In genomic region chr16:4675864-4676786, GRCh38 we compare ENCODE assay signal across 8 cellular contexts. TPM values are rescaled to one million over a fixed set of nuclear protein-coding genes. Genes with fewer than 3 reads are reported as not detected.
DNase-seq lines count a peak whose midpoint lies in the region; ATAC-seq, FAIRE-seq and TF ChIP-seq lines count a peak whose summit lies in the region.

No MANE protein-coding gene starts in this region.

- no peak overlapping the region for H3K27ac ChIP-seq in neuronal stem cell (replicated peaks; ENCODE audit: low read length)
- H3K27ac ChIP-seq in SK-N-SH (ENCODE audit: low read depth in 2 of 2, low read length in 1 of 2): no peak overlapping the region

- H2AK5ac ChIP-seq in neuronal stem cell (ENCODE audit: low read depth, low read length): no peak overlapping the region

- H2AFZ ChIP-seq in neuronal stem cell (ENCODE audit: low read length): no peak overlapping the region
- no peak overlapping the region for H2AFZ ChIP-seq in SK-N-SH (ENCODE audit: low read depth)

- DNase-seq in CD14-positive monocyte (ENCODE audit: low spot score): no peak
- DNase-seq in T-helper 17 cell: peak in 2 of 3 donors; percentile 43 to 46
- peak; percentile 34 for DNase-seq in activated naive CD4-positive, alpha-beta T cell treated with anti-CD3 and anti-CD28 coated beads, Interleukin-2, amount 50 U/mL, for 16 hours
- DNase-seq in neuronal stem cell (ENCODE audit: low spot score): no peak
- DNase-seq in SK-N-SH: no peak
- no peak for DNase-seq in HTR-8/SVneo (ENCODE audit: insufficient read length, low spot score)
- DNase-seq in NCI-H1105 treated with DMSO at 0.1 percent for 48 hours (lab: John Stamatoyannopoulos, UW): no peak

- H3K36me3 ChIP-seq in neuronal stem cell (replicated peaks in 1 of 2; ENCODE audit: control insufficient read depth in 2 of 2, insufficient read depth in 2 of 2, low read length in 2 of 2) (peaks cover 12 to 67% of the 10 kb centered on the region in 2 donors), SK-N-SH (replicated peaks in 1 of 2; ENCODE audit: control insufficient read depth in 1 of 2, insufficient read depth in 2 of 2, low read length in 1 of 2) (peaks cover 14 to 16% of the 10 kb centered on the region in 2 experiments)

- H3K4me1 ChIP-seq in neuronal stem cell (ENCODE audit: control insufficient read depth in 2 of 2, insufficient read depth in 1 of 2, low read depth in 1 of 2, low read length in 2 of 2): no peaks in the 10 kb centered on the region
- H3K4me1 ChIP-seq in SK-N-SH (ENCODE audit: control insufficient read depth in 1 of 2, insufficient read depth in 2 of 2, low read depth in 1 of 2, low read length in 1 of 2): peaks cover 0 to 4% of the 10 kb centered on the region in 2 experiments; a peak in 1 of 4 replicates

- H3K27me3 ChIP-seq in neuronal stem cell (ENCODE audit: control insufficient read depth in 3 of 3, insufficient read depth in 3 of 3, low read depth in 1 of 3, low read length in 3 of 3) (no peaks in the 10 kb centered on the region), SK-N-SH (ENCODE audit: insufficient read depth) (no peaks in the 10 kb centered on the region)

- H4K8ac ChIP-seq in neuronal stem cell (ENCODE audit: low read depth, low read length): peak overlapping the region; percentile 86

- peaks cover 38 to 83% of the 10 kb centered on the region in 2 donors for H3K36me3 Mint-ChIP-seq in CD14-positive monocyte
- H3K36me3 Mint-ChIP-seq in T-helper 17 cell (ENCODE audit: low read depth): peaks cover 4% of the 10 kb centered on the region

- CTCF ChIA-PET in SK-N-SH (lab: Yijun Ruan, JAX): no interaction called here

- no peak overlapping the region for H4K91ac ChIP-seq in neuronal stem cell (ENCODE audit: low read depth, low read length, poor library complexity)

- no peaks in the 10 kb centered on the region for H3K27me3 Mint-ChIP-seq in CD14-positive monocyte (ENCODE audit: low read depth in 3 of 3)
- no peaks in the 10 kb centered on the region for H3K27me3 Mint-ChIP-seq in T-helper 17 cell

- intact Hi-C loops in CD14-positive monocyte (cut with micrococcal nuclease): no loop called here

- H3K9me2 ChIP-seq in SK-N-SH: no peaks in the 10 kb centered on the region

- no peak overlapping the region for H3K4ac ChIP-seq in neuronal stem cell (ENCODE audit: low read length)

- H3K4me2 ChIP-seq in neuronal stem cell (ENCODE audit: insufficient read depth, low read length, poor library complexity, severe bottlenecking): no peak overlapping the region
- H3K4me2 ChIP-seq in SK-N-SH: no peak overlapping the region

- H3K4me3 ChIP-seq in neuronal stem cell (ENCODE audit: low read length in 2 of 2): no peak overlapping the region
- no peak overlapping the region for H3K4me3 ChIP-seq in SK-N-SH (ENCODE audit: low read depth in 2 of 2, low read length in 1 of 2)

- no peak overlapping the region for H3K9ac ChIP-seq in neuronal stem cell (ENCODE audit: low read depth, low read length, poor library complexity)
- no peak overlapping the region for H3K9ac ChIP-seq in SK-N-SH

- POLR2A ChIA-PET in SK-N-SH (lab: Yijun Ruan, JAX): no interaction called here

- H3K23ac ChIP-seq in neuronal stem cell (ENCODE audit: low read depth, low read length, poor library complexity): no peak overlapping the region

- no peaks in the 10 kb centered on the region; the same call in 1 of the 2 replicates for H3K79me2 ChIP-seq in SK-N-SH (ENCODE audit: insufficient read depth)

- H3K4me3 Mint-ChIP-seq in CD14-positive monocyte (no peak overlapping the region), T-helper 17 cell (peak overlapping the region; percentile 78)

- TF ChIP-seq CTCF in CD14-positive monocyte (IDR thresholded peaks at IDR 0.05): no peak
- no peak for TF ChIP-seq CTCF in SK-N-SH (IDR thresholded peaks at IDR 0.05)

- no peak for TF ChIP-seq EP300 in SK-N-SH (IDR thresholded peaks at IDR 0.05; ENCODE audit: borderline replicate concordance in 1 of 2, low read depth in 1 of 2, low read length in 1 of 2)

- H3K9me3 ChIP-seq in T-helper 17 cell (ENCODE audit: control insufficient read depth, low read length, poor library complexity, severe bottlenecking) (no peaks in the 10 kb centered on the region), neuronal stem cell (replicated peaks in 1 of 2; ENCODE audit: control insufficient read depth in 2 of 2, insufficient read depth in 1 of 2, low read depth in 1 of 2, low read length in 2 of 2) (no peaks in the 10 kb centered on the region), SK-N-SH (no peaks in the 10 kb centered on the region)

- H2BK5ac ChIP-seq in neuronal stem cell (ENCODE audit: low read length): peak overlapping the region; percentile 82

- no peak overlapping the region for H2BK12ac ChIP-seq in neuronal stem cell (ENCODE audit: low read length)

- H3K27ac Mint-ChIP-seq in CD14-positive monocyte (peak overlapping the region in 5 of 7 donors; percentile 47 to 84 (median 59)), T-helper 17 cell (peak overlapping the region; percentile 95)

- ATAC-seq in T-helper 17 cell (peak; percentile 95), HG02759 (IDR thresholded peaks at IDR 0.05; ENCODE audit: unreplicated experiment) (no peak)

- WGBS in neuronal stem cell (ENCODE audit: extremely low coverage in 2 of 2, insufficient read length in 2 of 2, insufficient replicate concordance in 1 of 2), 2 donors: no CpG with 5 or more reads among the region's 23 CpGs
- 96% methylated on average over 10 of the region's 23 CpGs for WGBS in SK-N-SH (ENCODE audit: low lambda C conversion rate)

- peaks cover 31% of the 10 kb centered on the region for H3K4me1 Mint-ChIP-seq in CD14-positive monocyte
- peaks cover 23% of the 10 kb centered on the region for H3K4me1 Mint-ChIP-seq in T-helper 17 cell

- H3K14ac ChIP-seq in neuronal stem cell (ENCODE audit: low read length): no peak overlapping the region

- peaks cover 3% of the 10 kb centered on the region for H3K79me1 ChIP-seq in neuronal stem cell (ENCODE audit: low read depth, low read length)

- no peak overlapping the region for H2BK15ac ChIP-seq in neuronal stem cell (ENCODE audit: low read length)

- H4K20me1 ChIP-seq in SK-N-SH (ENCODE audit: insufficient read depth): 0 out of 2 replicates have a peak, but pooled peaks cover 2% of the 10 kb centered on the region

- no peaks in the 10 kb centered on the region for H3F3A ChIP-seq in SK-N-SH (replicated peaks; ENCODE audit: insufficient read depth)

- no peak overlapping the region for H2BK120ac ChIP-seq in neuronal stem cell (ENCODE audit: low read depth, low read length)

- no peak for TF ChIP-seq RAD21 in SK-N-SH (IDR thresholded peaks at IDR 0.05; ENCODE audit: low read length)

- peaks cover 0 to 2% (median 0%) of the 10 kb centered on the region in 7 donors for H3K9me3 Mint-ChIP-seq in CD14-positive monocyte

- no peak for FAIRE-seq in HTR-8/SVneo (lab: Jason Lieb, UNC)

- no peak overlapping the region for H3K18ac ChIP-seq in neuronal stem cell (ENCODE audit: low read length)

TF ChIP-seq in SK-N-SH, 30 proteins besides CTCF, POLR2A, EP300 and RAD21:
- TF ChIP-seq TCF12 (IDR thresholded peaks at IDR 0.05) (no peak), USF2 (IDR thresholded peaks at IDR 0.05; ENCODE audit: borderline replicate concordance, low read depth, low read length) (no peak), JUND (IDR thresholded peaks at IDR 0.05) (no peak), ELF1 (IDR thresholded peaks at IDR 0.05) (no peak)
TF ChIP-seq in SK-N-SH: peak in this region for 0.

RNA-seq across cellular contexts. Expression of gene NUDT16L1, which starts 17.2 kb away (rescaled TPM):
- polyA plus RNA-seq in CD14-positive monocyte (10 to 100 TPM; 41.1 to 62.7 TPM), SK-N-SH (2012; rRNA removed) (45.8 and 45.9 TPM in 2 replicates)
- 10 to 100 TPM; 44.7 to 49.6 TPM for total RNA-seq in T-helper 17 cell
- 24.6 TPM for polyA plus RNA-seq in neuronal stem cell (2013, experiment 1 of 2)
- polyA plus RNA-seq in neuronal stem cell (2013, experiment 2 of 2): 25.4 TPM
- polyA plus RNA-seq in SK-N-SH (2012; cell fraction: cytosol; rRNA removed): 28.8 and 35.6 TPM in 2 replicates
- polyA plus RNA-seq in SK-N-SH (2012; cell fraction: nucleus; rRNA removed): 52.3 and 65.9 TPM in 2 replicates

RNA-seq across cellular contexts. Expression of gene MGRN1, which starts 51.5 kb away (rescaled TPM):
- polyA plus RNA-seq in CD14-positive monocyte (1 to 10 TPM; 3.7 to 4.7 TPM), SK-N-SH (2012; rRNA removed) (5.5 and 13.3 TPM in 2 replicates)
- total RNA-seq in T-helper 17 cell: 10 to 100 TPM; 69.3 to 74.7 TPM
- polyA plus RNA-seq in neuronal stem cell (2013, experiment 1 of 2): 48.7 TPM
- polyA plus RNA-seq in neuronal stem cell (2013, experiment 2 of 2): 51.0 TPM
- polyA plus RNA-seq in SK-N-SH (2012; cell fraction: cytosol; rRNA removed): 8.6 and 12.0 TPM in 2 replicates
- 26.7 and 38.3 TPM in 2 replicates for polyA plus RNA-seq in SK-N-SH (2012; cell fraction: nucleus; rRNA removed)

RNA-seq across cellular contexts. Expression of gene ANKS3, which starts 57.9 kb away (rescaled TPM):
- polyA plus RNA-seq in CD14-positive monocyte: under 1 TPM; 0.59 to 0.95 TPM
- total RNA-seq in T-helper 17 cell: 10 to 100 TPM; 15.6 to 20.0 TPM
- polyA plus RNA-seq in neuronal stem cell (2013, experiment 1 of 2): 10.9 TPM
- polyA plus RNA-seq in neuronal stem cell (2013, experiment 2 of 2): 11.0 TPM
- polyA plus RNA-seq in SK-N-SH (2012; rRNA removed): 42.2 and 43.9 TPM in 2 replicates
- 15.6 and 21.8 TPM in 2 replicates for polyA plus RNA-seq in SK-N-SH (2012; cell fraction: cytosol; rRNA removed)
- 145 and 161 TPM in 2 replicates for polyA plus RNA-seq in SK-N-SH (2012; cell fraction: nucleus; rRNA removed)

RNA-seq across cellular contexts. Expression of gene DNAAF8, which starts 58.2 kb away (rescaled TPM):
- polyA plus RNA-seq in CD14-positive monocyte: under 1 TPM in 1 of 2 donors, not detected in 1; 0.36 TPM
- total RNA-seq in T-helper 17 cell: not detected
- 0.29 TPM for polyA plus RNA-seq in neuronal stem cell (2013, experiment 1 of 2)
- 0.17 TPM for polyA plus RNA-seq in neuronal stem cell (2013, experiment 2 of 2)
- 2.4 and 3.1 TPM in 2 replicates for polyA plus RNA-seq in SK-N-SH (2012; rRNA removed)
- 1.7 and 2.1 TPM in 2 replicates for polyA plus RNA-seq in SK-N-SH (2012; cell fraction: cytosol; rRNA removed)
- 2.5 and 3.1 TPM in 2 replicates for polyA plus RNA-seq in SK-N-SH (2012; cell fraction: nucleus; rRNA removed)

Comparison
In these comparisons a context has a peak if more than half of its experiments do, and no peak if none do; other contexts are left out.
1. DNase-seq: peak in T-helper 17 cell (2 of 3) and activated naive CD4-positive, alpha-beta T cell treated with anti-CD3 and anti-CD28 coated beads, Interleukin-2, amount 50 U/mL, for 16 hours (single experiment); none in CD14-positive monocyte (single experiment), neuronal stem cell (single experiment), SK-N-SH (single experiment), HTR-8/SVneo (single experiment) and NCI-H1105 treated with DMSO at 0.1 percent for 48 hours (single experiment).
2. RNA of gene ANKS3, which starts 57.9 kb away (polyA plus RNA-seq): 15.6 to 161 TPM in SK-N-SH; 0.59 to 0.95 TPM in CD14-positive monocyte; every median in the first group is over 4 times any median in the second.